15 cellular contexts compared by ENCODE assay signal in the genomic region with DNA sequence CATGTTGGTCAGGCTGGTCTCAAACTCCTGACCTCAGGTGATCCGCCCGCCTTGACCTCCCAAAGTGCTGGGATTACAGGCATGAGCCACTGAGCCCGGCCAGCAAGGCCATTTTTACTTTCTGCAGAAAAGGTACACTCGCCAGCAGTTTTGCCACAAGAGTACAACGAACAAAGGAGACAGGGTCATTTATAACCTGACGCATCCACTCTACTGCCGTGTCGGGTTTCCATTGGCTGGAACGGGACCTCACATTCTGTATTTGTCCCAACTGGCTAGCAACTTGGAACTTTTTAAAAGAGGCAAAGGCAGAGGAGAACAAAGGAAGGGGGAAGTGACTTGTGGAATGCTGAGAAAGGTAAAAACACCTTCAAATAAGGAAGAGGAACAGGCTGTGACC. TPM values are rescaled to one million over a fixed set of nuclear protein-coding genes. Genes with fewer than 3 reads are reported as not detected.
"Had no signal": no experiment of that assay in that cellular context is flagged by ENCODE, and none has a peak within 500 bp of the region (broad histone marks: within the 10 kb centered on the region; RNA-seq: fewer than 3 reads in every experiment).

No MANE protein-coding gene starts in this region.

RNA-seq across cellular contexts. Expression of gene FGF21, which starts 32.0 kb away (rescaled TPM):
- total RNA-seq: activated B cell treated with CpG ODN at 0.5 μM for 24 hours; activated CD4-positive, alpha-beta memory T cell treated with anti-CD3 and anti-CD28 coated beads for 36 hours; activated naive CD4-positive, alpha-beta T cell treated with anti-CD3 and anti-CD28 coated beads for 36 hours; activated naive CD4-positive, alpha-beta T cell treated with anti-CD3 and anti-CD28 coated beads, Interleukin-2, amount 50 U/mL, for 72 hours; activated T-cell treated with anti-CD3 and anti-CD28 coated beads, Interleukin-2, amount 50 U/mL, for 4 hours; activated T-helper 1 cell treated with anti-CD3 and anti-CD28 coated beads, Interleukin-12 subunit alpha, Interleukin-12 subunit beta, Interleukin-2, Interleukin-4 antibody, amounts not matched to agents 30 ng/mL and 10 ng/mL and 1 ng/mL, durations not matched to agents 14 hours and 24 hours and 36 hours; adrenal gland; astrocyte; body of pancreas; breast epithelium; M059J; Right ventricle myocardium inferior; SK-MEL-5; T-cell; T-helper 17 cell had no signal
- polyA plus RNA-seq: adrenal gland had no signal

RNA-seq across cellular contexts. Expression of gene FUT1, which starts 34.9 kb away (rescaled TPM):
- total RNA-seq: activated B cell treated with CpG ODN at 0.5 μM for 24 hours had no signal

RNA-seq across cellular contexts. Expression of gene IZUMO1, which starts 40.6 kb away (rescaled TPM):
- total RNA-seq: activated B cell treated with CpG ODN at 0.5 μM for 24 hours; activated CD4-positive, alpha-beta memory T cell treated with anti-CD3 and anti-CD28 coated beads for 36 hours; activated naive CD4-positive, alpha-beta T cell treated with anti-CD3 and anti-CD28 coated beads for 36 hours; activated naive CD4-positive, alpha-beta T cell treated with anti-CD3 and anti-CD28 coated beads, Interleukin-2, amount 50 U/mL, for 72 hours; activated T-cell treated with anti-CD3 and anti-CD28 coated beads, Interleukin-2, amount 50 U/mL, for 4 hours; activated T-helper 1 cell treated with anti-CD3 and anti-CD28 coated beads, Interleukin-12 subunit alpha, Interleukin-12 subunit beta, Interleukin-2, Interleukin-4 antibody, amounts not matched to agents 30 ng/mL and 10 ng/mL and 1 ng/mL, durations not matched to agents 14 hours and 24 hours and 36 hours; astrocyte; M059J; SK-MEL-5; T-cell; T-helper 17 cell had no signal
